Comparison of ENCODE assay signal across 14 cellular contexts in genomic region chr10:23341004-23341403, GRCh38. TPM values are rescaled to one million over a fixed set of nuclear protein-coding genes. Genes with fewer than 3 reads are reported as not detected.
A peak's percentile ranks its signal among the peaks of the same experiment; 100 is the strongest.
DNase-seq lines count a peak whose midpoint lies in the region; ATAC-seq and TF ChIP-seq lines count a peak whose summit lies in the region.
"Had no signal": no experiment of that assay in that cellular context is flagged by ENCODE, and none has a peak within 500 bp of the region (broad histone marks: within the 10 kb centered on the region; RNA-seq: fewer than 3 reads in every experiment).

No MANE protein-coding gene starts in this region.

- peaks cover 69% of the 10 kb centered on the region for H3K4me1 Mint-ChIP-seq in stimulated activated naive CD8-positive, alpha-beta T cell treated with anti-CD3 and anti-CD28 coated beads, Interleukin-15, Interleukin-2, amounts not matched to agents 100 ng/mL and 50 ng/mL, for 24 hours (ENCODE audit: low read depth)

- no peaks in the 10 kb centered on the region for H3K36me3 Mint-ChIP-seq in stimulated activated naive CD8-positive, alpha-beta T cell treated with anti-CD3 and anti-CD28 coated beads, Interleukin-15, Interleukin-2, amounts not matched to agents 100 ng/mL and 50 ng/mL, for 24 hours (ENCODE audit: low read depth)

- no peak for TF ChIP-seq POLR2A in right lobe of liver (IDR thresholded peaks at IDR 0.05)

- no peaks in the 10 kb centered on the region for H3K27me3 ChIP-seq in left ventricle myocardium inferior (ENCODE audit: low read depth)
- H3K27me3 ChIP-seq in right lobe of liver = no peaks in the 10 kb centered on the region

- DNase-seq in left ventricle myocardium inferior (no peak), Right ventricle myocardium superior (no peak), M059J (ENCODE audit: low read depth) (peak; percentile 34), choroid plexus epithelial cell (ENCODE audit: low read depth) (peak; percentile 16), SKM-1 (lab: John Stamatoyannopoulos, UW; ENCODE audit: unreplicated experiment) (no peak), right lobe of liver (no peak)
- DNase-seq: C1 segment of cervical spinal cord, islet precursor cell, KBM-7 had no signal

- peak overlapping the region; percentile 6 for H3K27ac ChIP-seq in left ventricle myocardium inferior (replicated peaks)
- no peak overlapping the region for H3K27ac ChIP-seq in right lobe of liver
- H3K27ac ChIP-seq: neutrophil had no signal

- intact Hi-C loops in left ventricle myocardium inferior (cut with micrococcal nuclease) = no loop called here
- intact Hi-C loops in Right ventricle myocardium superior (cut with DNase I) = no loop called here
- intact Hi-C loops in right lobe of liver (cut with DNase I) = no loop called here

- H3K27ac Mint-ChIP-seq in stimulated activated naive CD8-positive, alpha-beta T cell treated with anti-CD3 and anti-CD28 coated beads, Interleukin-15, Interleukin-2, amounts not matched to agents 100 ng/mL and 50 ng/mL, for 24 hours = peak overlapping the region; percentile 71
- H3K27ac Mint-ChIP-seq: GM23338 had no signal

- no peaks in the 10 kb centered on the region for H3K9me3 ChIP-seq in left ventricle myocardium inferior (replicated peaks)
- no peaks in the 10 kb centered on the region for H3K9me3 ChIP-seq in right lobe of liver
- H3K9me3 ChIP-seq: neutrophil had no signal

- peak overlapping the region; percentile 5 for H3K4me3 Mint-ChIP-seq in stimulated activated naive CD8-positive, alpha-beta T cell treated with anti-CD3 and anti-CD28 coated beads, Interleukin-15, Interleukin-2, amounts not matched to agents 100 ng/mL and 50 ng/mL, for 24 hours
- H3K4me3 Mint-ChIP-seq: GM23338 had no signal

- TF ChIP-seq CTCF in left ventricle myocardium inferior (IDR thresholded peaks at IDR 0.05; ENCODE audit: borderline replicate concordance) (no peak), choroid plexus epithelial cell (conservative IDR thresholded peaks at IDR 0.05; ENCODE audit: low read depth, low read length) (no peak), right lobe of liver (IDR thresholded peaks at IDR 0.05) (no peak)

- peaks cover 4% of the 10 kb centered on the region for H3K27me3 Mint-ChIP-seq in stimulated activated naive CD8-positive, alpha-beta T cell treated with anti-CD3 and anti-CD28 coated beads, Interleukin-15, Interleukin-2, amounts not matched to agents 100 ng/mL and 50 ng/mL, for 24 hours

- no peak overlapping the region for H3K4me3 ChIP-seq in left ventricle myocardium inferior
- no peak overlapping the region for H3K4me3 ChIP-seq in choroid plexus epithelial cell (ENCODE audit: low read depth, low read length)
- H3K4me3 ChIP-seq in right lobe of liver = no peak overlapping the region
- H3K4me3 ChIP-seq: GM23338 had no signal

- H3K4me1 ChIP-seq in left ventricle myocardium inferior (peaks cover 45% of the 10 kb centered on the region), right lobe of liver (peaks cover 0 to 5% (median 0%) of the 10 kb centered on the region in 4 donors)

- no peaks in the 10 kb centered on the region for H3K36me3 ChIP-seq in left ventricle myocardium inferior
- no peaks in the 10 kb centered on the region for H3K36me3 ChIP-seq in right lobe of liver
- H3K36me3 ChIP-seq: neutrophil had no signal

- H3K9me3 Mint-ChIP-seq in stimulated activated naive CD8-positive, alpha-beta T cell treated with anti-CD3 and anti-CD28 coated beads, Interleukin-15, Interleukin-2, amounts not matched to agents 100 ng/mL and 50 ng/mL, for 24 hours = no peaks in the 10 kb centered on the region
- H3K9me3 Mint-ChIP-seq: GM23338 had no signal

- ATAC-seq in Right ventricle myocardium superior (ENCODE audit: poor library complexity) (no peak), right lobe of liver (no peak), GM19463 (IDR thresholded peaks at IDR 0.05; ENCODE audit: unreplicated experiment) (no peak)
- ATAC-seq: GM23338, Panc1 had no signal

- 54% methylated on average over 2 of the region's 2 CpGs for WGBS in right lobe of liver (ENCODE audit: insufficient coverage, low coverage, low lambda C conversion rate, missing lambda C conversion rate)

RNA-seq across cellular contexts. Expression of gene C10orf67, which starts 3.6 kb away (rescaled TPM):
- 0.36 TPM for total RNA-seq in left ventricle myocardium inferior
- 0.54 TPM for total RNA-seq in Right ventricle myocardium superior
- 0.02 and 0.05 TPM in 2 replicates for total RNA-seq in M059J (2014; rRNA removed; shearing (Covaris generic))
- not detected for total RNA-seq in right lobe of liver
- total RNA-seq: GM23338 had no signal

Comparison
In these comparisons a context has a peak if more than half of its experiments do, and no peak if none do; other contexts are left out.
1. DNase-seq: peak in M059J (single experiment) and choroid plexus epithelial cell (single experiment); none in left ventricle myocardium inferior (single experiment), Right ventricle myocardium superior (single experiment), SKM-1 (single experiment) and right lobe of liver (0 of 3).